Comparison of ENCODE assay signal across 8 cellular contexts in the genomic region with DNA sequence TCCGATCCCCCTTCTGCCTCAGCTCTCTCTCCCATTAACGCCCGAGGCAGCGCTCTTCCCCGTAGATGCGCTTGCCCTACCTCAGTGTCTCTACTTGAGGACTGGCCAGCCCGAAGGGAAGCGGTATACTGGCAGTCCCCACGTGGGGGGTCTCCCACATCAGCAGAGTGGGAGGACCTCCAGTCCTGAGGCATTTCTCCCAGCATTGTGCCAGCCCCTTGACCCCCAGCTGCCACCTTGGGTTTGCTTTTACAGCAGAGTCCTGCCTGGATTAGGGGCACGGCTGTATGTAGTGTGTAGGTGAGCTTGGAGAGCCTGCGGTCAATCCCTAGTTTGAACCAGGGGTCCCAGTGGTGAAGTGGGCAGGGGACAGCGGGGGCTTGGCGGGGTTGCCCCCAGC. TPM values are rescaled to one million over a fixed set of nuclear protein-coding genes. Genes with fewer than 3 reads are reported as not detected.
DNase-seq lines count a peak whose midpoint lies in the region; ATAC-seq and TF ChIP-seq lines count a peak whose summit lies in the region.

No MANE protein-coding gene starts in this region.

- H3K9me3 Mint-ChIP-seq in Calu3 (ENCODE audit: low read depth, unreplicated experiment): no peaks in the 10 kb centered on the region

- H3K9me3 ChIP-seq in T-helper 17 cell (ENCODE audit: control insufficient read depth, low read length, poor library complexity, severe bottlenecking): no peaks in the 10 kb centered on the region

- ATAC-seq in T-helper 17 cell (no peak), GM21390 (IDR thresholded peaks at IDR 0.05; ENCODE audit: unreplicated experiment) (no peak), HG03039 (IDR thresholded peaks at IDR 0.05; ENCODE audit: unreplicated experiment) (no peak)

- CTCF ChIA-PET in Calu3 (lab: Charles Lee): no interaction called here

- peaks cover 22% of the 10 kb centered on the region for H3K4me1 Mint-ChIP-seq in Calu3 (ENCODE audit: low read depth, unreplicated experiment)
- H3K4me1 Mint-ChIP-seq in T-helper 17 cell: peaks cover 21% of the 10 kb centered on the region

- DNase-seq in Calu3 (no peak), T-helper 17 cell (no peak), foreskin fibroblast (peak in 1 of 2 donors; percentile 33), retinal pigment epithelial cell (ENCODE audit: low read depth) (no peak), dermis blood vessel endothelial cell (no peak), GM20000 (ENCODE audit: low spot score) (no peak)

- intact Hi-C loops in Calu3 (cut with micrococcal nuclease; ENCODE audit: unreplicated experiment): no loop called here

- H3K36me3 Mint-ChIP-seq in Calu3 (ENCODE audit: insufficient read depth, unreplicated experiment) (peaks cover 13% of the 10 kb centered on the region), T-helper 17 cell (ENCODE audit: low read depth) (peaks cover 5% of the 10 kb centered on the region)

- H3K27me3 Mint-ChIP-seq in Calu3 (ENCODE audit: unreplicated experiment) (peaks cover 40% of the 10 kb centered on the region), T-helper 17 cell (peaks cover 24% of the 10 kb centered on the region)

- H3K4me3 ChIP-seq in foreskin fibroblast (ENCODE audit: low read depth in 1 of 2, low read length in 2 of 2) (peak overlapping the region; percentile 51 to 63), retinal pigment epithelial cell (ENCODE audit: low read length) (peak overlapping the region; percentile 85)

- no TSS peak for BruUV-seq in Calu3 (replicated peaks; lab: Mats Ljungman, UMichigan)

- peak overlapping the region; percentile 66 for H3K4me3 Mint-ChIP-seq in Calu3 (ENCODE audit: low read depth, unreplicated experiment)
- peak overlapping the region; percentile 85 for H3K4me3 Mint-ChIP-seq in T-helper 17 cell

- H3K27ac Mint-ChIP-seq in Calu3 (ENCODE audit: unreplicated experiment): peak overlapping the region; percentile 54
- H3K27ac Mint-ChIP-seq in T-helper 17 cell: no peak overlapping the region

- no peak for TF ChIP-seq CTCF in Calu3 (IDR thresholded peaks at IDR 0.05; ENCODE audit: unreplicated experiment)
- TF ChIP-seq CTCF in foreskin fibroblast (IDR thresholded peaks at IDR 0.05; ENCODE audit: low read depth, low read length): no peak
- TF ChIP-seq CTCF in retinal pigment epithelial cell (conservative IDR thresholded peaks at IDR 0.05; ENCODE audit: low read depth, low read length): no peak
- TF ChIP-seq CTCF in GM20000 (IDR thresholded peaks at IDR 0.05; ENCODE audit: extremely low read depth, missing control alignments): no peak

RNA-seq across cellular contexts. Expression of a gene that starts 0.8 kb away (rescaled TPM):
- 1.6 and 1.7 TPM in 2 replicates for total RNA-seq in Calu3 (2022)
- total RNA-seq in T-helper 17 cell: under 1 TPM in 1 of 2 donors, not detected in 1; 0.18 TPM
- 44.6 and 79.4 TPM in 2 replicates for total RNA-seq in dermis blood vessel endothelial cell

RNA-seq across cellular contexts. Expression of a gene that starts 35.5 kb away (rescaled TPM):
- total RNA-seq in Calu3 (2022) (not detected in 2 replicates), T-helper 17 cell (under 1 TPM in 1 of 2 donors, not detected in 1; 0.10 TPM), dermis blood vessel endothelial cell (not detected in 2 replicates)

RNA-seq across cellular contexts. Expression of a gene that starts 49.2 kb away (rescaled TPM):
- total RNA-seq in Calu3 (2022): not detected in 2 replicates
- total RNA-seq in T-helper 17 cell: under 1 TPM in 1 of 2 donors, not detected in 1; 0.78 TPM
- not detected in 2 replicates for total RNA-seq in dermis blood vessel endothelial cell

Comparison
In these comparisons a context has a peak if more than half of its experiments do, and no peak if none do; other contexts are left out.
1. RNA of a gene that starts 0.8 kb away (total RNA-seq): 44.6 to 79.4 TPM in dermis blood vessel endothelial cell; 1.6 to 1.7 TPM in Calu3 and 0.18 TPM in T-helper 17 cell; every median in the first group is over 10 times any median in the second.